In the genomic region with DNA sequence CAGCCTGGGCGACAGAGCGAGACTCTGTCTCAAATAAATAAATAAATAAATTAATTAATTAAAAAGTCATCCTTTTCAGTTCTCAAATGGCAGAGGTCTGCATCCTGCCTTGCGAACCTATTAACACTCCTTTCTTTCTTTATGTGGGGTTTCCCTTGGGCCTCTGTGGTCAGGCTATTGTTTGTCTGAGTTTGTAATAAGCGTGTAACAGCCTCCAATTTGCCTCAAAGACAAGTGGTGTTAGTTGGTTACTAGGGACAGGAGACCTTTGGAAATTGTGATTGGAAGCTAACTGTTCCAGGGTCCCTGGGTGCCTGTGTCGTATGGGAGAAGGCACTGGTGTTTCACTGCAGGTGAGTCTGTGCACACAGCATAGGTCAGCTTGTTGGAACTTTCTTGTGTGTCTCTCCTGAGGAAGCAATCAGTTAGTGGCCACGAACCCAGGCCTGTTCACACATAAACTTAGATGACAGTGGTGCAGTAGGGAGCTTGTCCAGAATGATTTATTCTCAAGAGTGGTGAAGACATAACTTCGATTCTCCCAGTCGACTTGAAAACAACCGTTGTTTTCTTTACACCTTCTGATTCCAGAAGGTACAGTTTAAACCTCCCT, we compare ENCODE assay signal across 22 cellular contexts. TPM values are rescaled to one million over a fixed set of nuclear protein-coding genes. Genes with fewer than 3 reads are reported as not detected.
DNase-seq lines count a peak whose midpoint lies in the region; TF ChIP-seq lines count a peak whose summit lies in the region.
"Had no signal": no experiment of that assay in that cellular context is flagged by ENCODE, and none has a peak within 500 bp of the region (broad histone marks: within the 10 kb centered on the region; RNA-seq: fewer than 3 reads in every experiment).

No MANE protein-coding gene starts in this region.

- H3K79me2 ChIP-seq in smooth muscle cell (ENCODE audit: low read depth), result peaks cover 77% of the 10 kb centered on the region

- H3K36me3 ChIP-seq in mesenchymal stem cell (ENCODE audit: control insufficient read depth in 1 of 2, insufficient read depth in 2 of 2, low read depth in 1 of 2, low read length in 2 of 2) (peaks cover 0 to 3% of the 10 kb centered on the region in 2 experiments), smooth muscle cell (ENCODE audit: low read depth) (no peaks in the 10 kb centered on the region), sigmoid colon (no peaks in the 10 kb centered on the region), MG63 (no peaks in the 10 kb centered on the region)

- WGBS in mesenchymal stem cell, result 63% methylated on average over 4 of the region's 9 CpGs
- 82% methylated on average over 9 of the region's 9 CpGs for WGBS in smooth muscle cell (ENCODE audit: low lambda C conversion rate)
- WGBS in sigmoid colon, 2 donors, result 90 to 92% methylated on average over 9 of the region's 9 CpGs

- POLR2A ChIA-PET in HEK293T (lab: Yijun Ruan, JAX), result interaction anchor here (0.9 kb wide), 1 partner anchor 35 kb away, joined by 3 read pairs; no protein-coding TSS in a partner anchor

- CTCF ChIA-PET in HEK293T (lab: Yijun Ruan, JAX), result interaction anchor here (0.6 kb wide), 1 partner anchor 127 kb away, joined by 3 read pairs; no protein-coding TSS in a partner anchor

- no peak overlapping the region for H2BK120ac ChIP-seq in mesenchymal stem cell (ENCODE audit: low read depth, low read length)

- H3K4me3 ChIP-seq in mesenchymal stem cell (ENCODE audit: insufficient read depth in 1 of 2, low read depth in 1 of 2, low read length in 2 of 2) (no peak overlapping the region), smooth muscle cell (no peak overlapping the region), sigmoid colon (no peak overlapping the region), MG63 (no peak overlapping the region)
- H3K4me3 ChIP-seq: GM23248, SJCRH30 had no signal

- no peak overlapping the region for H3K27ac ChIP-seq in mesenchymal stem cell (ENCODE audit: low read length, poor library complexity, severe bottlenecking)
- peak overlapping the region; percentile 81 for H3K27ac ChIP-seq in smooth muscle cell (ENCODE audit: low read depth)
- H3K27ac ChIP-seq in sigmoid colon, result no peak overlapping the region
- H3K27ac ChIP-seq: 22Rv1, C4-2B, GM23248, SJCRH30 had no signal

- H2BK12ac ChIP-seq in mesenchymal stem cell (ENCODE audit: low read length in 2 of 2), result no peak overlapping the region

- no peak overlapping the region for H3K9ac ChIP-seq in mesenchymal stem cell (ENCODE audit: low read length)
- H3K9ac ChIP-seq in smooth muscle cell (ENCODE audit: low read depth), result no peak overlapping the region
- H3K9ac ChIP-seq: GM23248 had no signal

- H4K8ac ChIP-seq in mesenchymal stem cell (ENCODE audit: low read length), result peak overlapping the region; percentile 12

- DNase-seq in NOMO-1 treated with DMSO at 0.1 percent for 48 hours (lab: John Stamatoyannopoulos, UW; ENCODE audit: unreplicated experiment) (peak; percentile 12), NOMO-1 (lab: John Stamatoyannopoulos, UW; ENCODE audit: unreplicated experiment in 2 of 2) (no peak), HEK293T (ENCODE audit: extremely low spot score) (no peak), mesenchymal stem cell (no peak), smooth muscle cell (lab: John Stamatoyannopoulos, UW; ENCODE audit: unreplicated experiment) (no peak), sigmoid colon (no peak), MG63 (no peak)
- DNase-seq in stimulated activated naive CD4-positive, alpha-beta T cell (lab: John Stamatoyannopoulos, UW), result no peak
- DNase-seq: AML-193; Calu3; CD8-positive, alpha-beta memory T cell; GDM1; GM23248; Karpas-422; NCI-H1436 treated with DMSO at 0.1 percent for 48 hours; NCI-H2029 treated with DMSO at 0.1 percent for 48 hours; NCI-H226; NCI-H510A treated with DMSO at 0.1 percent for 48 hours; NCI-H748 treated with DMSO at 0.1 percent for 48 hours had no signal

- TF ChIP-seq CTCF in smooth muscle cell (IDR thresholded peaks at IDR 0.05; ENCODE audit: borderline replicate concordance, insufficient read depth, poor library complexity, severe bottlenecking) (no peak), sigmoid colon (IDR thresholded peaks at IDR 0.05) (no peak)

- peaks cover 41% of the 10 kb centered on the region for H3F3A ChIP-seq in smooth muscle cell (ENCODE audit: low read depth)

- no peak overlapping the region for H3K23ac ChIP-seq in mesenchymal stem cell (ENCODE audit: low read length in 2 of 2)

- H3K9me3 ChIP-seq in mesenchymal stem cell (ENCODE audit: control insufficient read depth, low read length) (no peaks in the 10 kb centered on the region), smooth muscle cell (replicated peaks; ENCODE audit: low read depth) (no peaks in the 10 kb centered on the region), sigmoid colon (no peaks in the 10 kb centered on the region), MG63 (no peaks in the 10 kb centered on the region)
- H3K9me3 ChIP-seq: SJCRH30 had no signal

- intact Hi-C loops in sigmoid colon (cut with DNase I), result no loop called here

- TF ChIP-seq EP300 in sigmoid colon (IDR thresholded peaks at IDR 0.05), result no peak

- no peak overlapping the region for H4K91ac ChIP-seq in mesenchymal stem cell (ENCODE audit: low read length)

- H3K18ac ChIP-seq in mesenchymal stem cell (ENCODE audit: low read depth in 1 of 2, low read length in 2 of 2), result no peak overlapping the region

- H2BK15ac ChIP-seq in mesenchymal stem cell (ENCODE audit: low read depth, poor library complexity, severe bottlenecking), result no peak overlapping the region

- H3K14ac ChIP-seq in mesenchymal stem cell (ENCODE audit: low read length in 2 of 2), result no peak overlapping the region

- H3K4me1 ChIP-seq in mesenchymal stem cell (ENCODE audit: control insufficient read depth, insufficient read depth, low read depth, low read length), result peaks cover 10% of the 10 kb centered on the region
- H3K4me1 ChIP-seq in smooth muscle cell (ENCODE audit: low read depth), result peaks cover 58% of the 10 kb centered on the region
- H3K4me1 ChIP-seq in sigmoid colon, result peaks cover 0 to 92% (median 84%) of the 10 kb centered on the region in 4 donors

- H2AFZ ChIP-seq in mesenchymal stem cell (ENCODE audit: low read depth, low read length), result no peak overlapping the region
- H2AFZ ChIP-seq in smooth muscle cell (ENCODE audit: low read depth), result no peak overlapping the region
- H2AFZ ChIP-seq: GM23248 had no signal

- H3K4me2 ChIP-seq in mesenchymal stem cell (ENCODE audit: low read length, poor library complexity, severe bottlenecking) (no peak overlapping the region), smooth muscle cell (no peak overlapping the region)

- no peak for TF ChIP-seq POLR2A in sigmoid colon (IDR thresholded peaks at IDR 0.05)

- H3K79me1 ChIP-seq in mesenchymal stem cell (replicated peaks; ENCODE audit: low read length, poor library complexity, severe bottlenecking), result peaks cover 5% of the 10 kb centered on the region

- no peak overlapping the region for H2AK5ac ChIP-seq in mesenchymal stem cell (ENCODE audit: low read length, severe bottlenecking)

- no peak overlapping the region for H2BK5ac ChIP-seq in mesenchymal stem cell (ENCODE audit: low read depth, low read length, poor library complexity, severe bottlenecking)

- no peak overlapping the region for H3K4ac ChIP-seq in mesenchymal stem cell (ENCODE audit: low read depth in 1 of 2, low read length in 2 of 2)

- peaks cover 100% of the 10 kb centered on the region for H4K20me1 ChIP-seq in smooth muscle cell (ENCODE audit: low read depth)

- H3K27me3 ChIP-seq in mesenchymal stem cell (ENCODE audit: control insufficient read depth in 1 of 2, insufficient read depth in 1 of 2, low read length in 2 of 2) (no peaks in the 10 kb centered on the region), smooth muscle cell (ENCODE audit: low read depth) (no peaks in the 10 kb centered on the region), sigmoid colon (no peaks in the 10 kb centered on the region), MG63 (no peaks in the 10 kb centered on the region)
- H3K27me3 ChIP-seq: SJCRH30 had no signal

TF ChIP-seq in HEK293T, 16 proteins besides CTCF, POLR2A, EP300 and RAD21:
- no peak for TF ChIP-seq ARNT (IDR thresholded peaks at IDR 0.05)
- TF ChIP-seq, protein P1, sequence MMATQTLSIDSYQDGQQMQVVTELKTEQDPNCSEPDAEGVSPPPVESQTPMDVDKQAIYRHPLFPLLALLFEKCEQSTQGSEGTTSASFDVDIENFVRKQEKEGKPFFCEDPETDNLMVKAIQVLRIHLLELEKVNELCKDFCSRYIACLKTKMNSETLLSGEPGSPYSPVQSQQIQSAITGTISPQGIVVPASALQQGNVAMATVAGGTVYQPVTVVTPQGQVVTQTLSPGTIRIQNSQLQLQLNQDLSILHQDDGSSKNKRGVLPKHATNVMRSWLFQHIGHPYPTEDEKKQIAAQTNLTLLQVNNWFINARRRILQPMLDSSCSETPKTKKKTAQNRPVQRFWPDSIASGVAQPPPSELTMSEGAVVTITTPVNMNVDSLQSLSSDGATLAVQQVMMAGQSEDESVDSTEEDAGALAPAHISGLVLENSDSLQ (IDR thresholded peaks at IDR 0.05), result peak; percentile 72

RNA-seq across cellular contexts. Expression of a gene that starts 33.5 kb away (rescaled TPM):
- polyA plus RNA-seq in mesenchymal stem cell (2013, experiment 1 of 2), result 35.0 TPM
- polyA plus RNA-seq in mesenchymal stem cell (2013, experiment 2 of 2), result 36.7 TPM
- total RNA-seq in smooth muscle cell, result 9.1 and 14.6 TPM in 2 replicates
- polyA plus RNA-seq in smooth muscle cell, result 17.7 and 21.6 TPM in 2 replicates
- 10 to 100 TPM; 15.3 to 40.4 (median 23.3) TPM for total RNA-seq in sigmoid colon
- 10 to 100 TPM; 30.0 to 32.0 (median 31.7) TPM for polyA plus RNA-seq in sigmoid colon
- total RNA-seq in MG63 (2014; rRNA removed; shearing (Covaris generic); ENCODE audit: low replicate concordance), result 0.89 TPM in 1 of 2 replicates, not detected in the other
